Comparison of ENCODE assay signal across 8 cellular contexts in the genomic region with DNA sequence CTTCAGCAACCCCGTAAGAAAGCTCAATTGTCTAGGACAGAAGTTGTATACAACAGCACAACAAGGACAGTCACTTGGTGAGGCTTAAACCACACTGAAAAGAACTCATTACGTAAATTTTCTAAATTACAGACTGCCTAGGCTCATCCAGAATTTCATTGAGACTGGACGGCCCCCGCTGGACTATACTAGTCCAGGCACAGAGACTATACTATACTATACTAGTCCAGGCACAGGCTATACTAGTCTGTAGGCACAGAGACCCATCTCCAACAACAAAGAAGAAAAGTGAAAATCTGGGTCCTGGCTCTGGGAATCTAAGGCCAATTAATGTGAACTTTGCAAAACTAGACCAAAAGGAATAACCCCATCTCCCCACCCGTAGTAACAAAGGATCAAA. TPM values are rescaled to one million over a fixed set of nuclear protein-coding genes. Genes with fewer than 3 reads are reported as not detected.
DNase-seq lines count a peak whose midpoint lies in the region; ATAC-seq, FAIRE-seq and TF ChIP-seq lines count a peak whose summit lies in the region.

No MANE protein-coding gene starts in this region.

- ATAC-seq in HG03108 (IDR thresholded peaks at IDR 0.05; ENCODE audit: unreplicated experiment) = peak; percentile 5
- ATAC-seq in GM18502 (IDR thresholded peaks at IDR 0.05; ENCODE audit: poor library complexity, unreplicated experiment) = no peak
- ATAC-seq in GM21786 (IDR thresholded peaks at IDR 0.05; ENCODE audit: unreplicated experiment) = no peak

- H3K4me3 ChIP-seq in mammary epithelial cell (replicated peaks in 1 of 3; ENCODE audit: insufficient read depth in 1 of 3, low read depth in 2 of 3, low read length in 3 of 3) = peak overlapping the region; percentile 65 to 72 (median 71)

- H4K20me1 ChIP-seq in mammary epithelial cell (ENCODE audit: insufficient read depth, low read length) = no peaks in the 10 kb centered on the region

- peaks cover 37% of the 10 kb centered on the region for H3K79me2 ChIP-seq in mammary epithelial cell (ENCODE audit: insufficient read depth, low read length)

- dilution Hi-C loops in mammary epithelial cell (cut with HindIII; ENCODE audit: low sequenced_read_pairs) = no loop called here

- TF ChIP-seq CTCF in 22Rv1 (IDR thresholded peaks at IDR 0.05) (no peak), mammary epithelial cell (conservative IDR thresholded peaks at IDR 0.05 in 1 of 2, IDR thresholded peaks at IDR 0.05 in 1 of 2; ENCODE audit: extremely low read depth in 1 of 2, insufficient read depth in 1 of 2, low read depth in 1 of 2, low read length in 2 of 2) (no peak)

- TSS peak; percentile 26 for BruUV-seq in mammary epithelial cell (replicated peaks; lab: Mats Ljungman, UMichigan)

- intact Hi-C loops in mammary epithelial cell (cut with micrococcal nuclease) = loop anchor here (1.0 to 5.0 kb wide), 4 partner anchors 20 to 225 kb away; a partner anchor contains a TSS

- no peak for FAIRE-seq in RCC 7860 (lab: Jason Lieb, UNC)

- WGBS in mammary epithelial cell (ENCODE audit: low coverage, missing lambda C conversion rate) = 5% methylated on average over 5 of the region's 5 CpGs

- H3K4me1 ChIP-seq in mammary epithelial cell (ENCODE audit: insufficient read depth, low read length) = peaks cover 8% of the 10 kb centered on the region

- DNase-seq in mammary epithelial cell (peak; percentile 11), midbrain (lab: John Stamatoyannopoulos, UW) (peak; percentile 4), RCC 7860 (ENCODE audit: low spot score) (no peak), HPDE6-E6E7 (ENCODE audit: extremely low spot score) (no peak)

- no peaks in the 10 kb centered on the region for H3K27me3 ChIP-seq in mammary epithelial cell (ENCODE audit: insufficient read depth, low read length)

- in situ Hi-C loops in mammary epithelial cell (cut with MboI; ENCODE audit: low sequenced_read_pairs in 2 of 2) = no loop called here

- peak overlapping the region; percentile 95 for H2AFZ ChIP-seq in mammary epithelial cell (ENCODE audit: low read depth, low read length)

- peak overlapping the region; percentile 82 for H3K27ac ChIP-seq in 22Rv1
- H3K27ac ChIP-seq in mammary epithelial cell (ENCODE audit: insufficient read depth, low read depth, low read length) = peak overlapping the region; percentile 50

- H3K4me2 ChIP-seq in mammary epithelial cell (ENCODE audit: insufficient read depth, low read depth, low read length) = peak overlapping the region; percentile 84

- peak overlapping the region; percentile 56 for H3K9ac ChIP-seq in mammary epithelial cell (ENCODE audit: insufficient read depth, low read length)

- H3K9me3 ChIP-seq in mammary epithelial cell (replicated peaks; ENCODE audit: insufficient read depth, low read length) = peaks cover 24% of the 10 kb centered on the region

- CTCF ChIA-PET in mammary epithelial cell (lab: Charles Lee; ENCODE audit: low non-redundant PET) = no interaction called here

- H3K36me3 ChIP-seq in mammary epithelial cell (ENCODE audit: insufficient read depth, low read length) = no peaks in the 10 kb centered on the region

RNA-seq across cellular contexts. Expression of a gene that starts 0.7 kb away (rescaled TPM):
- 10 to 100 TPM in 1 of 2 donors, 1 to 10 TPM in 1; 6.0 to 10.8 TPM for total RNA-seq in mammary epithelial cell
- polyA plus RNA-seq in mammary epithelial cell = 3.8 TPM
- 13.7 TPM for polyA minus RNA-seq in mammary epithelial cell

RNA-seq across cellular contexts. Expression of a gene that starts 38.8 kb away (rescaled TPM):
- 1 to 10 TPM; 5.7 to 6.0 TPM for total RNA-seq in mammary epithelial cell
- polyA plus RNA-seq in mammary epithelial cell = 2.3 TPM
- 9.3 TPM for polyA minus RNA-seq in mammary epithelial cell

RNA-seq across cellular contexts. Expression of a gene that starts 51.7 kb away (rescaled TPM):
- not detected for total RNA-seq in mammary epithelial cell
- polyA plus RNA-seq in mammary epithelial cell = not detected
- polyA minus RNA-seq in mammary epithelial cell = not detected

Comparison
In these comparisons a context has a peak if more than half of its experiments do, and no peak if none do; other contexts are left out.
1. DNase-seq: peak in mammary epithelial cell (single experiment) and midbrain (single experiment); none in RCC 7860 (single experiment) and HPDE6-E6E7 (single experiment).